Comparison of ENCODE assay signal across 2 cellular contexts in the genomic region with DNA sequence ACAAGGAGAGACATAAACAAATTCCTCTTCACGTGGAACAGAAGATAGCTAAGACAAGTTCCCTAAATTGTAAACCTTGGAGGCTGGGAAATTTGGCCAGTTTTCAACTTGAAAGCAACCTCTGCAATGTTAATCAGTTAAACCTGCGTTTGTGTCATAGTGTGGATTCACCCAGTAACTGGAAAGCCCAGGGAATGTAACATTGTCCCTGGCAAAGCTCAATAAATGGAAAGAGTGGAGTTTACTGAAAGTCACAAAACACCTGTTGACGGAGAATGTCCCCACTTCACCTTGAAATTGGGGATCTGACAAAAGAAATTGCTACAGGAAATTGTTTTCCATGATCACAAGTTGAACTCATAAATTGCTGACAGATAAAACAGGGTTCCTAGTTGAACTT.
TF ChIP-seq lines count a peak whose summit lies in the region.

No MANE protein-coding gene starts in this region.

TF ChIP-seq in GM23338, 12 proteins besides CTCF, POLR2A, EP300 and RAD21 (continued from another document):
- TF ChIP-seq ZNF462 (CRISPR knock-in tag; IDR thresholded peaks at IDR 0.05) (no peak), ZNF114 (CRISPR knock-in tag; IDR thresholded peaks at IDR 0.05) (no peak), JUNB (IDR thresholded peaks at IDR 0.05; ENCODE audit: unreplicated experiment) (no peak), POLR2AphosphoS5 (IDR thresholded peaks at IDR 0.05; ENCODE audit: low read depth) (no peak)

TF ChIP-seq in HEK293, 187 proteins besides CTCF, POLR2A, EP300 and RAD21 (continued from another document):
- no peak for TF ChIP-seq ZNF76 (tag by site-specific recombination; IDR thresholded peaks at IDR 0.05; ENCODE audit: borderline replicate concordance, low read depth)
- TF ChIP-seq ZNF658 (tag by site-specific recombination; IDR thresholded peaks at IDR 0.05), result no peak
- TF ChIP-seq, protein P1, sequence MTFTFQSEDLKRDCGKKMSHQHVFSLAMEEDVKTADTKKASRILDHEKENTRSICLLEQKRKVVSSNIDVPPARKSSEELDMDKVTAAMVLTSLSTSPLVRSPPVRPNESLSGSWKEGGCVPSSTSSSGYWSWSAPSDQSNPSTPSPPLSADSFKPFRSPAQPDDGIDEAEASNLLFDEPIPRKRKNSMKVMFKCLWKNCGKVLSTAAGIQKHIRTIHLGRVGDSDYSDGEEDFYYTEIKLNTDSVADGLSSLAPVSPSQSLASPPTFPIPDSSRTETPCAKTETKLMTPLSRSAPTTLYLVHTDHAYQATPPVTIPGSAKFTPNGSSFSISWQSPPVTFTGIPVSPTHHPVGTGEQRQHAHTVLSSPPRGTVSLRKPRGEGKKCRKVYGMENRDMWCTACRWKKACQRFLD (tag by site-specific recombination; IDR thresholded peaks at IDR 0.05), result no peak
- 0 out of 2 replicates have a peak, but pooled peaks have one; percentile 22 for TF ChIP-seq PRDM10 (tag by site-specific recombination; IDR thresholded peaks at IDR 0.05)
- no peak for TF ChIP-seq ZNF211 (tag by site-specific recombination; IDR thresholded peaks at IDR 0.05; ENCODE audit: low read depth)
- TF ChIP-seq ZNF777 (tag by site-specific recombination; IDR thresholded peaks at IDR 0.05; ENCODE audit: borderline replicate concordance), result no peak
- no peak for TF ChIP-seq ZNF596 (tag by site-specific recombination; IDR thresholded peaks at IDR 0.05)
- TF ChIP-seq ZNF37A (tag by site-specific recombination; IDR thresholded peaks at IDR 0.05), result no peak
- TF ChIP-seq ZNF521 (tag by site-specific recombination; IDR thresholded peaks at IDR 0.05), result no peak
- TF ChIP-seq ZNF423 (tag by site-specific recombination; IDR thresholded peaks at IDR 0.05), result no peak
- TF ChIP-seq, protein P2, sequence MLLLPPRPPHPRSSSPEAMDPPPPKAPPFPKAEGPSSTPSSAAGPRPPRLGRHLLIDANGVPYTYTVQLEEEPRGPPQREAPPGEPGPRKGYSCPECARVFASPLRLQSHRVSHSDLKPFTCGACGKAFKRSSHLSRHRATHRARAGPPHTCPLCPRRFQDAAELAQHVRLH (tag by site-specific recombination; IDR thresholded peaks at IDR 0.05), result no peak
- TF ChIP-seq ZFP41 (tag by site-specific recombination; IDR thresholded peaks at IDR 0.05; ENCODE audit: borderline replicate concordance), result no peak
- TF ChIP-seq ZBTB17 (tag by site-specific recombination; IDR thresholded peaks at IDR 0.05), result no peak
- no peak for TF ChIP-seq ZNF473 (tag by site-specific recombination; IDR thresholded peaks at IDR 0.05)
